In genomic region chr6:32081168-32081624, GRCh38 we compare ENCODE assay signal across 1 cellular context.
TF ChIP-seq lines count a peak whose summit lies in the region.

No MANE protein-coding gene starts in this region.

TF ChIP-seq in K562, 482 proteins besides CTCF, POLR2A, EP300 and RAD21 (continued from another document):
- peak; percentile 61 for TF ChIP-seq MGA (IDR thresholded peaks at IDR 0.05)
- TF ChIP-seq CBX3 (IDR thresholded peaks at IDR 0.05; ENCODE audit: borderline replicate concordance in 1 of 2, low read length in 2 of 2) = peak in 1 of 2 experiments; percentile 30; a peak in 1 of 3 replicates
- TF ChIP-seq KAT2B (IDR thresholded peaks at IDR 0.05; ENCODE audit: low read depth, low read length) = no peak
- peak; percentile 53; the same call in 1 of the 2 replicates for TF ChIP-seq ETV5 (CRISPR knock-in tag; IDR thresholded peaks at IDR 0.05; ENCODE audit: low read depth)
- peak; percentile 31; the same call in 1 of the 2 replicates for TF ChIP-seq DPF2 (IDR thresholded peaks at IDR 0.05)
- TF ChIP-seq MAX (CRISPR knock-in tag; IDR thresholded peaks at IDR 0.05) = peak; percentile 89
- TF ChIP-seq JUNB (CRISPR knock-in tag; conservative IDR thresholded peaks at IDR 0.05) = 0 out of 2 replicates have a peak, but pooled peaks have one; percentile 4
- no peak for TF ChIP-seq GMEB1 (CRISPR knock-in tag; IDR thresholded peaks at IDR 0.05)
- peak; percentile 44; the same call in 1 of the 2 replicates for TF ChIP-seq TOE1 (IDR thresholded peaks at IDR 0.05; ENCODE audit: borderline replicate concordance)
- TF ChIP-seq TOE1 (CRISPR knock-in tag; IDR thresholded peaks at IDR 0.05; ENCODE audit: borderline replicate concordance, low read depth) = no peak
- TF ChIP-seq ZNF316 (IDR thresholded peaks at IDR 0.05) = 0 out of 2 replicates have a peak, but pooled peaks have one; percentile 5
- peak in 1 of 3 experiments; percentile 35; a peak in 1 of 6 replicates for TF ChIP-seq ZBTB11 (CRISPR knock-in tag; IDR thresholded peaks at IDR 0.05)
- no peak for TF ChIP-seq TARDBP (IDR thresholded peaks at IDR 0.05)
- TF ChIP-seq C11orf30 (IDR thresholded peaks at IDR 0.05; ENCODE audit: low read depth) = 0 out of 2 replicates have a peak, but pooled peaks have one; percentile 14
- TF ChIP-seq FOSL1 (tag; conservative IDR thresholded peaks at IDR 0.05) = peak; percentile 90
TF ChIP-seq in K562: peak in this region for 35.
